8 cellular contexts compared by ENCODE assay signal in genomic region chr16:57041182-57042156, GRCh38. TPM values are rescaled to one million over a fixed set of nuclear protein-coding genes. Genes with fewer than 3 reads are reported as not detected.
DNase-seq lines count a peak whose midpoint lies in the region; ATAC-seq and TF ChIP-seq lines count a peak whose summit lies in the region.

No MANE protein-coding gene starts in this region.

- DNase-seq in cardiac septum (ENCODE audit: low spot score) (peak; percentile 82), heart left ventricle (no peak), Karpas-422 (peak; percentile 89), amygdala (lab: John Stamatoyannopoulos, UW) (no peak), NCI-H128 (lab: John Stamatoyannopoulos, UW; ENCODE audit: unreplicated experiment) (no peak), NCI-H82 treated with DMSO at 0.1 percent for 48 hours (lab: John Stamatoyannopoulos, UW; ENCODE audit: unreplicated experiment) (no peak)
- peak; percentile 80 for DNase-seq in activated effector memory CD4-positive, alpha-beta T cell treated with Interleukin-2 at 50 U/mL for 16 hours
- DNase-seq in stimulated activated CD4-positive, alpha-beta T cell treated with anti-CD3 and anti-CD28 coated beads, Interleukin-2, amount 100 ng/mL, for 4 hours (ENCODE audit: low read depth): peak; percentile 77

- no peak overlapping the region for H2AFZ ChIP-seq in Karpas-422 (ENCODE audit: low read length)

- peaks cover 7% of the 10 kb centered on the region for H3K79me2 ChIP-seq in Karpas-422 (ENCODE audit: low read length)

- peaks cover 0 to 97% (median 12%) of the 10 kb centered on the region in 9 donors for H3K36me3 ChIP-seq in heart left ventricle
- peaks cover 2% of the 10 kb centered on the region; the same call in 1 of the 2 replicates for H3K36me3 ChIP-seq in Karpas-422 (ENCODE audit: insufficient read depth, low read length)

- no peak for TF ChIP-seq POLR2A in heart left ventricle (IDR thresholded peaks at IDR 0.05)

- H3K4me3 ChIP-seq in heart left ventricle (peak overlapping the region in 1 of 12 donors; percentile 33), Karpas-422 (ENCODE audit: low read length) (peak overlapping the region; percentile 62)

- H3K9me2 ChIP-seq in Karpas-422 (replicated peaks; ENCODE audit: insufficient read depth, low read length): no peaks in the 10 kb centered on the region

- no peak for ATAC-seq in heart left ventricle

- peak overlapping the region; percentile 91 for H3K9ac ChIP-seq in Karpas-422 (ENCODE audit: low read length)

- H3K27me3 ChIP-seq in heart left ventricle (no peaks in the 10 kb centered on the region), Karpas-422 (ENCODE audit: low read length) (no peaks in the 10 kb centered on the region)

- intact Hi-C loops in cardiac septum (cut with DNase I) (no loop called here), heart left ventricle (cut with DNase I) (loop anchor here in 5 of 10 donors (5.0 to 10.0 kb wide), 5 partner anchors 59 to 177 kb away; partner anchors contain the start of genes CETP (in 2 of the 5) and SLC12A3 (in 2 of the 5))

- peak overlapping the region; percentile 93 for H3K4me2 ChIP-seq in Karpas-422 (ENCODE audit: low read depth, low read length, poor library complexity, severe bottlenecking)

- peak overlapping the region in 2 of 12 donors; percentile 13 to 88 for H3K27ac ChIP-seq in heart left ventricle
- peak overlapping the region; percentile 99 for H3K27ac ChIP-seq in Karpas-422 (ENCODE audit: low read length)

- H4K20me1 ChIP-seq in Karpas-422 (ENCODE audit: insufficient read depth, low read depth, low read length): no peaks in the 10 kb centered on the region

- H3K4me1 ChIP-seq in heart left ventricle: peaks cover 0 to 67% (median 6%) of the 10 kb centered on the region in 12 donors
- H3K4me1 ChIP-seq in Karpas-422 (ENCODE audit: low read length): peaks cover 97% of the 10 kb centered on the region

- H3K9me3 ChIP-seq in heart left ventricle (no peaks in the 10 kb centered on the region), Karpas-422 (ENCODE audit: low read length) (no peaks in the 10 kb centered on the region)

- 80 to 86% (median 81%) methylated on average over 10 to 12 of the region's 12 CpGs for WGBS in heart left ventricle, 4 donors

- TF ChIP-seq CTCF in heart left ventricle (IDR thresholded peaks at IDR 0.05): no peak

RNA-seq across cellular contexts. Expression of gene CPNE2, which starts 50.9 kb away (rescaled TPM):
- total RNA-seq in cardiac septum (9.6 TPM), heart left ventricle (10 to 100 TPM in 6 of 9 donors, 1 to 10 TPM in 3; 7.2 to 23.6 (median 11.9) TPM)
- 10 to 100 TPM; 18.8 to 20.4 TPM for polyA plus RNA-seq in heart left ventricle
- total RNA-seq in Karpas-422 (2014; rRNA removed; shearing (Covaris generic); ENCODE audit: low replicate concordance): 4.6 and 5.1 TPM in 2 replicates

RNA-seq across cellular contexts. Expression of gene NLRC5, which starts 52.1 kb away (rescaled TPM):
- 12.7 TPM for total RNA-seq in cardiac septum
- total RNA-seq in heart left ventricle: 10 to 100 TPM in 4 of 9 donors, 1 to 10 TPM in 5; 5.8 to 98.6 (median 9.9) TPM
- polyA plus RNA-seq in heart left ventricle: 10 to 100 TPM in 1 of 2 donors, 1 to 10 TPM in 1; 6.8 to 11.8 TPM
- 103 and 116 TPM in 2 replicates for total RNA-seq in Karpas-422 (2014; rRNA removed; shearing (Covaris generic); ENCODE audit: low replicate concordance)

Comparison
In these comparisons a context has a peak if more than half of its experiments do, and no peak if none do; other contexts are left out.
1. DNase-seq: peak in cardiac septum (single experiment), Karpas-422 (single experiment), activated effector memory CD4-positive, alpha-beta T cell treated with Interleukin-2 at 50 U/mL for 16 hours (single experiment) and stimulated activated CD4-positive, alpha-beta T cell treated with anti-CD3 and anti-CD28 coated beads, Interleukin-2, amount 100 ng/mL, for 4 hours (single experiment); none in heart left ventricle (0 of 5), amygdala (0 of 56), NCI-H128 (single experiment) and NCI-H82 treated with DMSO at 0.1 percent for 48 hours (single experiment).